Comparison of ENCODE assay signal across 13 cellular contexts in the genomic region with DNA sequence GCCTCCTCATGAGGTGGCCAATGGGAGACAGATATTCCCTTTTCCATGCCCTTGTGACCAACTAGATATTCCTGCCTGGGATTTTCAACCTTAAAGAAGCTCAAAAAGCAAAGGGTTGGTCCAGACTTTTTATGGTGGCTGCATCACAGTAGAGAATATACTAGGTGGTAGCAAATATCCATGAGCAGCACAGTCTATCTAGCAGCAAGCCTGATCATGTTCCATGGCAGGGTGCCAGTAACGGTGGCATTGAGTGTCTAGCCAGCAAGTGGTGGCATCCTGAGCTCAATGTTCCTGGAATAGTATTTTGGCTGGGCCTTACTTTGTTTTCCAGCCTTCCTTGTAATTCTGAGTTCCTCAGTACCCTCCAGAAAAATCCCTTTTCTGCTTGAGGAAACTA. TPM values are rescaled to one million over a fixed set of nuclear protein-coding genes. Genes with fewer than 3 reads are reported as not detected.
A peak's percentile ranks its signal among the peaks of the same experiment; 100 is the strongest.
DNase-seq lines count a peak whose midpoint lies in the region; ATAC-seq and TF ChIP-seq lines count a peak whose summit lies in the region.
"Had no signal": no experiment of that assay in that cellular context is flagged by ENCODE, and none has a peak within 500 bp of the region (broad histone marks: within the 10 kb centered on the region; RNA-seq: fewer than 3 reads in every experiment).

No MANE protein-coding gene starts in this region.

- H3K27ac ChIP-seq in breast epithelium (peak overlapping the region in 1 of 2 donors; percentile 17), psoas muscle (peak overlapping the region; percentile 81)
- H3K27ac ChIP-seq: gastroesophageal sphincter, Peyer's patch, tibial artery had no signal

- H3K36me3 ChIP-seq in breast epithelium = no peaks in the 10 kb centered on the region
- no peaks in the 10 kb centered on the region for H3K36me3 ChIP-seq in psoas muscle (ENCODE audit: insufficient read depth in 1 of 2, low read depth in 1 of 2)
- H3K36me3 ChIP-seq: gastroesophageal sphincter, Peyer's patch, tibial artery had no signal

- DNase-seq in HT-29 (ENCODE audit: low spot score) = peak; percentile 12
- peak; percentile 62 for DNase-seq in NCI-H2171 treated with DMSO at 0.1 percent for 48 hours (lab: John Stamatoyannopoulos, UW)
- DNase-seq in breast epithelium (ENCODE audit: low spot score in 2 of 2) = peak; percentile 62 to 91
- DNase-seq in psoas muscle = peak; percentile 72 to 91
- DNase-seq in NOMO-1 (lab: John Stamatoyannopoulos, UW; ENCODE audit: unreplicated experiment in 2 of 2) = no peak
- no peak for DNase-seq in activated CD4-positive, alpha-beta T cell treated with anti-CD3 and anti-CD28 coated beads, Interleukin-2, amount 50 U/mL, for 4 hours
- DNase-seq: activated CD4-positive, CD25-positive, alpha-beta regulatory T cell; Peyer's patch had no signal

- no peaks in the 10 kb centered on the region for H3K4me1 ChIP-seq in breast epithelium
- H3K4me1 ChIP-seq in psoas muscle = peaks cover 16% of the 10 kb centered on the region
- H3K4me1 ChIP-seq: gastroesophageal sphincter, Peyer's patch, tibial artery had no signal

- no peaks in the 10 kb centered on the region for H3K27me3 ChIP-seq in breast epithelium
- no peaks in the 10 kb centered on the region for H3K27me3 ChIP-seq in psoas muscle (ENCODE audit: insufficient read depth in 3 of 3, low read length in 2 of 3)
- H3K27me3 ChIP-seq: gastroesophageal sphincter, Peyer's patch, tibial artery had no signal

- intact Hi-C loops in breast epithelium (cut with DNase I; ENCODE audit: low total_unique reads) = no loop called here
- intact Hi-C loops in psoas muscle (cut with DNase I) = loop anchor here (5.0 kb wide), 2 partner anchors 102 to 107 kb away; no protein-coding TSS in a partner anchor

- ATAC-seq in psoas muscle (peak; percentile 95 to 99 (median 98)), GM21528 (IDR thresholded peaks at IDR 0.05; ENCODE audit: low FRiP score, unreplicated experiment) (no peak)
- ATAC-seq: gastroesophageal sphincter had no signal

- TF ChIP-seq POLR2A in breast epithelium (IDR thresholded peaks at IDR 0.05) = no peak

- no peak for TF ChIP-seq CTCF in breast epithelium (IDR thresholded peaks at IDR 0.05)
- peak; percentile 23 for TF ChIP-seq CTCF in psoas muscle (IDR thresholded peaks at IDR 0.05)

- WGBS in psoas muscle, 3 donors = 16 to 21% (median 20%) methylated on average over 1 of the region's 1 CpG

- no peak overlapping the region for H3K4me3 ChIP-seq in breast epithelium
- H3K4me3 ChIP-seq in psoas muscle = no peak overlapping the region
- H3K4me3 ChIP-seq: gastroesophageal sphincter, Peyer's patch, tibial artery had no signal

- H3K9me3 ChIP-seq in breast epithelium (no peaks in the 10 kb centered on the region), psoas muscle (no peaks in the 10 kb centered on the region)
- H3K9me3 ChIP-seq: gastroesophageal sphincter, Peyer's patch, tibial artery had no signal

RNA-seq across cellular contexts. Expression of a gene that starts 25.8 kb away (rescaled TPM):
- total RNA-seq in HT-29 (2014; rRNA removed; shearing (Covaris generic)) = 13.4 and 13.6 TPM in 2 replicates
- total RNA-seq in breast epithelium = under 1 TPM in 1 of 3 donors, not detected in 2; 0.64 TPM
- not detected for total RNA-seq in psoas muscle
- polyA plus RNA-seq in psoas muscle = under 1 TPM in 1 of 3 donors, not detected in 2; 0.12 TPM
- total RNA-seq: posterior vena cava had no signal
- polyA plus RNA-seq: IgD-negative memory B cell had no signal

RNA-seq across cellular contexts. Expression of a gene that starts 31.4 kb away (rescaled TPM):
- total RNA-seq in HT-29 (2014; rRNA removed; shearing (Covaris generic)) = not detected in 2 replicates
- total RNA-seq in breast epithelium (not detected), psoas muscle (under 1 TPM in 2 of 4 donors, not detected in 2; 0.15 to 0.17 TPM)
- polyA plus RNA-seq in psoas muscle = under 1 TPM; 0.04 to 0.10 (median 0.10) TPM
- total RNA-seq: Peyer's patch had no signal
- polyA plus RNA-seq: IgD-negative memory B cell had no signal

RNA-seq across cellular contexts. Expression of a gene that starts 32.3 kb away (rescaled TPM):
- total RNA-seq in HT-29 (2014; rRNA removed; shearing (Covaris generic)) = 30.4 and 37.5 TPM in 2 replicates
- total RNA-seq in breast epithelium (10 to 100 TPM; 16.6 to 31.0 (median 23.3) TPM), psoas muscle (10 to 100 TPM; 35.9 to 57.6 (median 36.9) TPM)
- 10 to 100 TPM; 10.8 to 50.3 (median 23.5) TPM for polyA plus RNA-seq in psoas muscle

RNA-seq across cellular contexts. Expression of a gene that starts 46.7 kb away (rescaled TPM):
- 34.9 and 36.2 TPM in 2 replicates for total RNA-seq in HT-29 (2014; rRNA removed; shearing (Covaris generic))
- total RNA-seq in breast epithelium (10 to 100 TPM; 61.3 to 85.0 (median 66.5) TPM), psoas muscle (10 to 100 TPM; 49.0 to 58.3 (median 54.1) TPM)
- polyA plus RNA-seq in psoas muscle = 10 to 100 TPM; 11.7 to 52.7 (median 28.9) TPM

Comparison
In these comparisons a context has a peak if more than half of its experiments do, and no peak if none do; other contexts are left out.
1. DNase-seq: peak in HT-29 (single experiment), NCI-H2171 treated with DMSO at 0.1 percent for 48 hours (single experiment), breast epithelium (2 of 2) and psoas muscle (2 of 2); none in NOMO-1 (0 of 2) and activated CD4-positive, alpha-beta T cell treated with anti-CD3 and anti-CD28 coated beads, Interleukin-2, amount 50 U/mL, for 4 hours (0 of 2).